Comparison of ENCODE assay signal across 11 cellular contexts in the genomic region with DNA sequence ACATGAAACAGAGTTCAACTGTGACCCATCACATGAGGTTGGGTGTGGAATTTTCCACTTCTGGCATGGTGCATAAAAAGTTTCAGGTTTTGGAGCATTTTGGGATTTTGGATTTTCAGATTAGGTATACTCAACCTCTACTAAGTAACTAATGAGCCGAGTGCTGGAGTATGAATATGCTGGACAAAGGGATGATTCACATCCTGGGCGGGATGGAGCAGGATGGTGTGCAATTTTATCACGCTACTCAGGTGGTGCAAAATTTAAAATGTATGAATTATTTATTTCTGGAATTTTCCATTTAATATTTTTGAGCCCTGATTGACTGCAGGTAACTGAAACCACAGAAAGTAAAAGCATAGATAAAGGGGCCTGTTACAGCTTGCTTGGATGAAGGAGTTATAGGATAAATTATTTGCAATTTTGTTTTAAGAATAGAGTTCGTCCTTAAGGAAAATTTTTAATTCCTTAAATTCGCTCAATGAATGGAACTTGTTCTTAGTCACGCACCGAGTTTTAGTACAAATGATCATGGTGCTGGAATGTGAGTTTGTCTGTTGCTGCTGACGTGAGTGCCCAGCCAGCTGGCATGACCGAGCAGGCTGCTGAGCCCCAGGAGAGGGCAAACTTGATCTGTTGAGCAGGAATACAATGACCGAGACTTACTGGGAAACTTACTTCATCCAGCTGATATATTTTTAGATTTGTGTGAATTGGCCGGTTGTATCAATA.
A peak's percentile ranks its signal among the peaks of the same experiment; 100 is the strongest.
DNase-seq lines count a peak whose midpoint lies in the region; ATAC-seq and TF ChIP-seq lines count a peak whose summit lies in the region.
"Had no signal": no experiment of that assay in that cellular context is flagged by ENCODE, and none has a peak within 500 bp of the region (broad histone marks: within the 10 kb centered on the region; RNA-seq: fewer than 3 reads in every experiment).

No MANE protein-coding gene starts in this region.

- H3K4me1 ChIP-seq in foreskin keratinocyte = peaks cover 33% of the 10 kb centered on the region
- H3K4me1 ChIP-seq in psoas muscle = peaks cover 47% of the 10 kb centered on the region
- H3K4me1 ChIP-seq in A673 (ENCODE audit: insufficient read depth, low read length, poor library complexity, severe bottlenecking) = no peaks in the 10 kb centered on the region

- POLR2A ChIA-PET in A673 (lab: Charles Lee; ENCODE audit: low non-redundant PET) = no interaction called here

- H3K27me3 ChIP-seq in foreskin keratinocyte = no peaks in the 10 kb centered on the region
- no peaks in the 10 kb centered on the region for H3K27me3 ChIP-seq in psoas muscle (ENCODE audit: insufficient read depth in 3 of 3, low read length in 2 of 3)
- H3K27me3 ChIP-seq in A673 (replicated peaks; ENCODE audit: insufficient read depth, low read depth, low read length, poor library complexity) = no peaks in the 10 kb centered on the region

- in situ Hi-C loops in Caki2 (cut with HindIII; ENCODE audit: low pct_unique_long_range_greater_than_20kb, low sequenced_read_pairs) = no loop called here

- no TSS peak for BruUV-seq in A673 (replicated peaks; lab: Mats Ljungman, UMichigan)

- WGBS in psoas muscle, 3 donors = 24 to 44% (median 30%) methylated on average over 11 of the region's 11 CpGs

- CTCF ChIA-PET in A673 (lab: Charles Lee) = no interaction called here

- H3K9me3 ChIP-seq in psoas muscle (no peaks in the 10 kb centered on the region), A673 (ENCODE audit: low read depth, low read length, poor library complexity, severe bottlenecking) (no peaks in the 10 kb centered on the region)

- DNase-seq in Caki2 (ENCODE audit: low read depth) (peak; percentile 43), amniotic epithelial cell (ENCODE audit: low read depth) (peak; percentile 71), foreskin keratinocyte (peak; percentile 94 to 97), psoas muscle (peak; percentile 73 to 85), A673 (ENCODE audit: low spot score) (no peak), MV-4-11 (lab: John Stamatoyannopoulos, UW) (no peak)
- no peak for DNase-seq in activated CD4-positive, CD25-positive, alpha-beta regulatory T cell treated with anti-CD3 and anti-CD28 coated beads, Interleukin-2, amount 50 U/mL, for 72 hours
- DNase-seq: CD4-positive, CD25-positive, alpha-beta regulatory T cell; NCI-H1417 had no signal

- intact Hi-C loops in psoas muscle (cut with DNase I) = loop anchor here (5.0 kb wide), 2 partner anchors 36 to 99 kb away; no protein-coding TSS in a partner anchor
- intact Hi-C loops in A673 (cut with micrococcal nuclease; ENCODE audit: unreplicated experiment) = no loop called here

- H3K4me3 ChIP-seq in psoas muscle (peak overlapping the region; percentile 44), A673 (ENCODE audit: low read depth, low read length, poor library complexity, severe bottlenecking) (no peak overlapping the region)

- peak; percentile 74 for TF ChIP-seq CTCF in foreskin keratinocyte (conservative IDR thresholded peaks at IDR 0.05)
- TF ChIP-seq CTCF in psoas muscle (IDR thresholded peaks at IDR 0.05) = no peak
- TF ChIP-seq CTCF in A673 (conservative IDR thresholded peaks at IDR 0.05; ENCODE audit: low read depth, low read length) = no peak

- H3K36me3 ChIP-seq in psoas muscle (ENCODE audit: insufficient read depth in 1 of 2, low read depth in 1 of 2) = peaks cover 10 to 56% of the 10 kb centered on the region in 2 donors
- no peaks in the 10 kb centered on the region for H3K36me3 ChIP-seq in A673 (ENCODE audit: insufficient read depth, low read length, poor library complexity, severe bottlenecking)

- H3K27ac ChIP-seq in foreskin keratinocyte = peak overlapping the region; percentile 95
- peak overlapping the region; percentile 95 for H3K27ac ChIP-seq in psoas muscle
- no peak overlapping the region for H3K27ac ChIP-seq in A673 (ENCODE audit: low read depth, low read length, poor library complexity, severe bottlenecking)

- peak; percentile 98 for ATAC-seq in foreskin keratinocyte
- peak; percentile 79 to 88 (median 84) for ATAC-seq in psoas muscle
- no peak for ATAC-seq in GM21786 (IDR thresholded peaks at IDR 0.05; ENCODE audit: unreplicated experiment)
- ATAC-seq: activated T-helper 17 cell treated with anti-CD3 and anti-CD28 coated beads, Interleukin-2, amount 50 U/mL, for 72 hours had no signal

Comparison
In these comparisons a context has a peak if more than half of its experiments do, and no peak if none do; other contexts are left out.
1. DNase-seq: peak in Caki2 (single experiment), amniotic epithelial cell (single experiment), foreskin keratinocyte (2 of 2) and psoas muscle (2 of 2); none in A673 (single experiment), activated CD4-positive, CD25-positive, alpha-beta regulatory T cell treated with anti-CD3 and anti-CD28 coated beads, Interleukin-2, amount 50 U/mL, for 72 hours (single experiment) and MV-4-11 (single experiment).